11 cellular contexts compared by ENCODE assay signal in genomic region chr20:50521709-50522674, GRCh38. TPM values are rescaled to one million over a fixed set of nuclear protein-coding genes. Genes with fewer than 3 reads are reported as not detected.
DNase-seq lines count a peak whose midpoint lies in the region; ATAC-seq and TF ChIP-seq lines count a peak whose summit lies in the region.
"Had no signal": no experiment of that assay in that cellular context is flagged by ENCODE, and none has a peak within 500 bp of the region (broad histone marks: within the 10 kb centered on the region; RNA-seq: fewer than 3 reads in every experiment).

No MANE protein-coding gene starts in this region.

- ATAC-seq in central memory CD8-positive, alpha-beta T cell (replicated peaks; ENCODE audit: extremely low read depth, poor library complexity, severe bottlenecking): no peak
- peak; percentile 39 for ATAC-seq in upper lobe of right lung
- no peak for ATAC-seq in GM19035 (IDR thresholded peaks at IDR 0.05; ENCODE audit: unreplicated experiment)

- H3K36me3 ChIP-seq in upper lobe of right lung: peaks cover 6% of the 10 kb centered on the region
- no peaks in the 10 kb centered on the region; the same call in 1 of the 2 replicates for H3K36me3 ChIP-seq in PC-9 (ENCODE audit: low read depth)
- H3K36me3 ChIP-seq: HAP-1 had no signal

- H3K4me1 Mint-ChIP-seq in activated naive CD4-positive, alpha-beta T cell treated with anti-CD3 and anti-CD28 coated beads, Interleukin-2, amount 50 U/mL, for 24 hours: peaks cover 70% of the 10 kb centered on the region
- H3K4me1 Mint-ChIP-seq in central memory CD8-positive, alpha-beta T cell: peaks cover 65% of the 10 kb centered on the region

- CTCF ChIA-PET in PC-9 (lab: Charles Lee): interaction anchor here (0.5 kb wide), 1 partner anchor 188 kb away, joined by 3 read pairs; no protein-coding TSS in a partner anchor

- H3K36me3 Mint-ChIP-seq in activated naive CD4-positive, alpha-beta T cell treated with anti-CD3 and anti-CD28 coated beads, Interleukin-2, amount 50 U/mL, for 24 hours: peaks cover 6% of the 10 kb centered on the region
- peaks cover 8% of the 10 kb centered on the region for H3K36me3 Mint-ChIP-seq in central memory CD8-positive, alpha-beta T cell (ENCODE audit: insufficient read depth)

- H2AFZ ChIP-seq in PC-9: no peak overlapping the region

- H3K4me3 Mint-ChIP-seq in activated naive CD4-positive, alpha-beta T cell treated with anti-CD3 and anti-CD28 coated beads, Interleukin-2, amount 50 U/mL, for 24 hours: no peak overlapping the region
- no peak overlapping the region for H3K4me3 Mint-ChIP-seq in central memory CD8-positive, alpha-beta T cell

- intact Hi-C loops in upper lobe of right lung (cut with DNase I) (loop anchor here (10.0 kb wide), 1 partner anchor 53 kb away; no protein-coding TSS in a partner anchor), PC-9 (cut with micrococcal nuclease; ENCODE audit: unreplicated experiment) (no loop called here)

- TF ChIP-seq CTCF in upper lobe of right lung (IDR thresholded peaks at IDR 0.05): no peak
- no peak for TF ChIP-seq CTCF in PC-9 (conservative IDR thresholded peaks at IDR 0.05)
- no peak for TF ChIP-seq CTCF in GM13977 (IDR thresholded peaks at IDR 0.05; ENCODE audit: extremely low read depth, insufficient read depth, missing control alignments)

- H3K27me3 Mint-ChIP-seq in activated naive CD4-positive, alpha-beta T cell treated with anti-CD3 and anti-CD28 coated beads, Interleukin-2, amount 50 U/mL, for 24 hours: no peaks in the 10 kb centered on the region
- no peaks in the 10 kb centered on the region for H3K27me3 Mint-ChIP-seq in central memory CD8-positive, alpha-beta T cell

- no peaks in the 10 kb centered on the region for H3K9me3 Mint-ChIP-seq in activated naive CD4-positive, alpha-beta T cell treated with anti-CD3 and anti-CD28 coated beads, Interleukin-2, amount 50 U/mL, for 24 hours
- H3K9me3 Mint-ChIP-seq in central memory CD8-positive, alpha-beta T cell: no peaks in the 10 kb centered on the region

- BruUV-seq in PC-9 (replicated peaks; lab: Mats Ljungman, UMichigan): no TSS peak

- H3F3A ChIP-seq in PC-9 (ENCODE audit: insufficient read depth, low read depth): peaks cover 5% of the 10 kb centered on the region; the same call in 1 of the 2 replicates

- H3K4me1 ChIP-seq in upper lobe of right lung (peaks cover 78% of the 10 kb centered on the region), PC-9 (replicated peaks; ENCODE audit: insufficient read depth) (peaks cover 26% of the 10 kb centered on the region)

- in situ Hi-C loops in GM13977 (cut with MboI; ENCODE audit: low pct_unique_long_range_greater_than_20kb, low sequenced_read_pairs, unreplicated experiment): no loop called here

- H3K4me2 ChIP-seq in PC-9: no peak overlapping the region

- no peak overlapping the region for H3K27ac ChIP-seq in upper lobe of right lung
- H3K27ac ChIP-seq in PC-9: no peak overlapping the region

- peaks cover 91% of the 10 kb centered on the region for H3K79me2 ChIP-seq in PC-9 (ENCODE audit: low read depth)

- POLR2A ChIA-PET in PC-9 (lab: Charles Lee; ENCODE audit: unreplicated experiment): interaction anchor here (0.6 to 0.9 kb wide), 2 partner anchors 11 to 323 kb away, joined by 3 to 5 read pairs; no protein-coding TSS in a partner anchor

- 0 out of 2 replicates have a peak, but pooled peaks cover 5% of the 10 kb centered on the region for H4K20me1 ChIP-seq in PC-9 (ENCODE audit: insufficient read depth)

- H3K9me3 ChIP-seq in upper lobe of right lung: no peaks in the 10 kb centered on the region
- no peaks in the 10 kb centered on the region for H3K9me3 ChIP-seq in PC-9 (ENCODE audit: insufficient read depth, low read depth)
- H3K9me3 ChIP-seq: HAP-1 had no signal

- H3K4me3 ChIP-seq in upper lobe of right lung (no peak overlapping the region), PC-9 (no peak overlapping the region)
- H3K4me3 ChIP-seq: HAP-1 had no signal

- H3K9me2 ChIP-seq in PC-9 (ENCODE audit: insufficient read depth): no peaks in the 10 kb centered on the region

- peak overlapping the region; percentile 69 for H3K27ac Mint-ChIP-seq in activated naive CD4-positive, alpha-beta T cell treated with anti-CD3 and anti-CD28 coated beads, Interleukin-2, amount 50 U/mL, for 24 hours
- H3K27ac Mint-ChIP-seq in central memory CD8-positive, alpha-beta T cell (ENCODE audit: low read depth): peak overlapping the region; percentile 13

- no peak for DNase-seq in activated naive CD4-positive, alpha-beta T cell treated with Interleukin-2 at 50 U/mL for 16 hours
- DNase-seq in SKM-1 (lab: John Stamatoyannopoulos, UW; ENCODE audit: unreplicated experiment) (peak; percentile 65), upper lobe of right lung (no peak), PC-9 (no peak), GM13977 (ENCODE audit: low spot score) (no peak)
- no peak for DNase-seq in central memory CD8-positive, alpha-beta T cell (ENCODE audit: low spot score in 2 of 2)
- DNase-seq: activated CD4-positive, alpha-beta T cell treated with anti-CD3 and anti-CD28 coated beads for 4 hours; NCI-H1417 had no signal

- no peaks in the 10 kb centered on the region for H3K27me3 ChIP-seq in upper lobe of right lung
- H3K27me3 ChIP-seq in PC-9 (ENCODE audit: insufficient read depth, low read depth): no peaks in the 10 kb centered on the region

RNA-seq across cellular contexts. Expression of gene PTPN1, which starts 11.8 kb away (rescaled TPM):
- total RNA-seq in upper lobe of right lung (101 TPM), PC-9 (2021) (46.3 and 59.8 TPM in 2 replicates)
